26 cellular contexts compared by ENCODE assay signal in the genomic region with DNA sequence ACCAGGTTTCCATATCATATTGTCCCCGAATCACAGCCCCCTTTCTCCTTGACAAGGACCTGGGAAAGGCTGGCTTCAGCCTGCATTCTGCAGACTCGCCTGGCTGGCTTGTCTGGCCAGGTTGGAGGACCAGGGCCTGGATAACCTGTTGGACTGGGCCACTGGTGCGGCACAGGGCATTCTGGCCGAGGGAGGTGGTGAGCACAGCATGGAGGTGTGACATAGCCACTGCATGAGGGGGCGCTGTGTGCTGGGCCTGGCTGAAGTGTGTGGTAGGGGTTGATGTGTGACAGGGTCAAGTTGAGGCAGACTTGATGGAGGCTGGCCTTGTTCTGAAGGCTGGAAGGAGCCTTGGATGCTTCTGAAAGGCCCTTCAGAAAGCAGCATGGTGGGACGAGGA. TPM values are rescaled to one million over a fixed set of nuclear protein-coding genes. Genes with fewer than 3 reads are reported as not detected.
"Had no signal": no experiment of that assay in that cellular context is flagged by ENCODE, and none has a peak within 500 bp of the region (broad histone marks: within the 10 kb centered on the region; RNA-seq: fewer than 3 reads in every experiment).

No MANE protein-coding gene starts in this region.

- H3K79me2 ChIP-seq: parathyroid adenoma had no signal

- H3K27ac ChIP-seq: parathyroid adenoma, right lobe of liver, suprapubic skin, transverse colon, upper lobe of right lung, vagina had no signal

- H3K36me3 ChIP-seq: right lobe of liver, suprapubic skin, transverse colon, upper lobe of right lung, vagina had no signal

- H3K27ac Mint-ChIP-seq: effector memory CD8-positive, alpha-beta T cell; memory B cell; mesothelial cell of epicardium; naive B cell; natural killer cell treated with Interleukin-12 subunit alpha and Interleukin-12 subunit beta and Interleukin-15 and Interleukin-18, amount 100 ng/mL, for 72 hours; progenitor cell of endocrine pancreas; stimulated activated naive CD8-positive, alpha-beta T cell treated with anti-CD3 and anti-CD28 coated beads, Interleukin-15, amount 100 ng/mL, for 72 hours had no signal

- H3K4me3 ChIP-seq: lung, mucosa of descending colon, right lobe of liver, suprapubic skin, transverse colon, vagina had no signal

- H2AFZ ChIP-seq: parathyroid adenoma had no signal

- H3K4me3 Mint-ChIP-seq: effector memory CD8-positive, alpha-beta T cell; memory B cell; mesothelial cell of epicardium; natural killer cell treated with Interleukin-12 subunit alpha and Interleukin-12 subunit beta and Interleukin-15 and Interleukin-18, amount 100 ng/mL, for 72 hours; stimulated activated naive CD8-positive, alpha-beta T cell treated with anti-CD3 and anti-CD28 coated beads, Interleukin-15, amount 100 ng/mL, for 72 hours had no signal

- H3K36me3 Mint-ChIP-seq: memory B cell; mesothelial cell of epicardium; naive B cell; natural killer cell treated with Interleukin-12 subunit alpha and Interleukin-12 subunit beta and Interleukin-15 and Interleukin-18, amount 100 ng/mL, for 72 hours had no signal

- H3K4me1 ChIP-seq: parathyroid adenoma had no signal

- H3K9ac ChIP-seq: parathyroid adenoma had no signal

- H3K9me3 Mint-ChIP-seq: effector memory CD8-positive, alpha-beta T cell; memory B cell; mesothelial cell of epicardium; naive B cell; natural killer cell treated with Interleukin-12 subunit alpha and Interleukin-12 subunit beta and Interleukin-15 and Interleukin-18, amount 100 ng/mL, for 72 hours; neural crest cell; stimulated activated naive CD8-positive, alpha-beta T cell treated with anti-CD3 and anti-CD28 coated beads, Interleukin-15, amount 100 ng/mL, for 72 hours had no signal

- FAIRE-seq: frontal cortex, keratinocyte, small intestine had no signal

- H3K9me3 ChIP-seq: mucosa of descending colon, right lobe of liver, suprapubic skin, transverse colon, upper lobe of right lung, vagina had no signal

- ATAC-seq: effector memory CD8-positive, alpha-beta T cell; left lobe of liver; mucosa of descending colon; natural killer cell treated with Interleukin-12 subunit alpha and Interleukin-12 subunit beta and Interleukin-15 and Interleukin-18, amount 100 ng/mL, for 72 hours; right lobe of liver; stimulated activated naive CD8-positive, alpha-beta T cell treated with anti-CD3 and anti-CD28 coated beads, Interleukin-15, amount 100 ng/mL, for 72 hours; upper lobe of right lung had no signal

- DNase-seq: cortex of kidney; effector memory CD8-positive, alpha-beta T cell; head of caudate nucleus; mucosa of descending colon; naive B cell; right lobe of liver; small intestine; stimulated activated CD4-positive, alpha-beta T cell treated with anti-CD3 and anti-CD28 coated beads, Interleukin-15, amount 100 ng/mL, for 24 hours; stimulated activated CD4-positive, alpha-beta T cell treated with anti-CD3 and anti-CD28 coated beads, Interleukin-2, amount 100 ng/mL, for 48 hours; stimulated activated naive CD4-positive, alpha-beta T cell; stimulated activated naive CD8-positive, alpha-beta T cell treated with anti-CD3 and anti-CD28 coated beads, Interleukin-15, amount 100 ng/mL, for 72 hours; transverse colon; upper lobe of right lung had no signal

RNA-seq across cellular contexts. Expression of gene ESYT3, which starts 2.9 kb away (rescaled TPM):
- total RNA-seq: glomerular endothelial cell; natural killer cell treated with Interleukin-12 subunit alpha and Interleukin-12 subunit beta and Interleukin-15 and Interleukin-18, amount 100 ng/mL, for 72 hours had no signal
